Comparison of ENCODE assay signal across 24 cellular contexts in genomic region chr20:61639200-61639599, GRCh38.
DNase-seq lines count a peak whose midpoint lies in the region; ATAC-seq and TF ChIP-seq lines count a peak whose summit lies in the region.
"Had no signal": no experiment of that assay in that cellular context is flagged by ENCODE, and none has a peak within 500 bp of the region (broad histone marks: within the 10 kb centered on the region; RNA-seq: fewer than 3 reads in every experiment).

No MANE protein-coding gene starts in this region.

- TF ChIP-seq CTCF in AG09309 (IDR thresholded peaks at IDR 0.05; ENCODE audit: control insufficient read depth, insufficient read depth, low read depth, low read length, missing control alignments) (no peak), astrocyte of the spinal cord (IDR thresholded peaks at IDR 0.05; ENCODE audit: low read depth, low read length) (no peak), neural cell (IDR thresholded peaks at IDR 0.05; ENCODE audit: poor library complexity, severe bottlenecking) (peak; percentile 33), PC-9 (conservative IDR thresholded peaks at IDR 0.05) (no peak), dorsolateral prefrontal cortex (IDR thresholded peaks at IDR 0.05 in 54 of 56, conservative IDR thresholded peaks at IDR 0.05 in 2 of 56; ENCODE audit: low read depth in 1 of 56, partially characterized antibody in 56 of 56) (no peak)

- H3K9me3 ChIP-seq in neural cell (ENCODE audit: low read length) (no peaks in the 10 kb centered on the region), aorta (ENCODE audit: control insufficient read depth, low read length) (peaks cover 1% of the 10 kb centered on the region), PC-9 (ENCODE audit: insufficient read depth, low read depth) (no peaks in the 10 kb centered on the region)
- H3K9me3 ChIP-seq: mucosa of descending colon, neutrophil, SK-N-SH had no signal

- H3K36me3 ChIP-seq in neural cell (ENCODE audit: insufficient read depth, low read length) (no peaks in the 10 kb centered on the region), aorta (ENCODE audit: control insufficient read depth in 1 of 2, insufficient read depth in 2 of 2, low read length in 1 of 2) (no peaks in the 10 kb centered on the region), PC-9 (ENCODE audit: low read depth) (no peaks in the 10 kb centered on the region)
- H3K36me3 ChIP-seq: brain microvascular endothelial cell, left lung, neutrophil had no signal

- DNase-seq in AG09309 (ENCODE audit: low read depth): peak; percentile 8
- peak; percentile 30 for DNase-seq in HT1080 (ENCODE audit: low read depth)
- DNase-seq in astrocyte of the spinal cord (ENCODE audit: low read depth, low spot score): peak; percentile 17
- no peak for DNase-seq in aorta
- no peak for DNase-seq in inferior parietal cortex (ENCODE audit: extremely low spot score)
- no peak for DNase-seq in PC-9
- DNase-seq in dorsolateral prefrontal cortex: no peak
- DNase-seq: activated CD8-positive, alpha-beta T cell treated with anti-CD3 and anti-CD28 coated beads, Interleukin-2, amount 10 ng/mL, durations not matched to agents 7 days and 5 days; activated T-cell treated with anti-CD3 and anti-CD28 coated beads, Interleukin-2, amount 50 U/mL, for 48 hours; brain microvascular endothelial cell; cortex of kidney; DMS79 treated with DMSO at 0.1 percent for 48 hours; GOT3; left lung; MM.1S; mucosa of descending colon; NCI-H1694; NCI-H345; SK-N-SH; substantia nigra; T-helper 9 cell had no signal

- H3K79me2 ChIP-seq in neural cell (replicated peaks; ENCODE audit: insufficient read depth, low read length) (no peaks in the 10 kb centered on the region), PC-9 (ENCODE audit: low read depth) (no peaks in the 10 kb centered on the region)

- CTCF ChIA-PET in PC-9 (lab: Charles Lee): no interaction called here

- H3K27me3 ChIP-seq in neural cell (ENCODE audit: insufficient read depth, low read depth, low read length) (no peaks in the 10 kb centered on the region), aorta (ENCODE audit: control insufficient read depth in 1 of 2, insufficient read depth in 2 of 2, low read length in 1 of 2) (no peaks in the 10 kb centered on the region), PC-9 (ENCODE audit: insufficient read depth, low read depth) (peaks cover 97% of the 10 kb centered on the region), dorsolateral prefrontal cortex (peaks cover 0 to 2% (median 0%) of the 10 kb centered on the region in 45 donors)
- H3K27me3 ChIP-seq: brain microvascular endothelial cell, neutrophil had no signal

- H3F3A ChIP-seq in neural cell (ENCODE audit: insufficient read depth, low read length, poor library complexity, severe bottlenecking) (no peaks in the 10 kb centered on the region), PC-9 (ENCODE audit: insufficient read depth, low read depth) (no peaks in the 10 kb centered on the region)

- H3K9ac ChIP-seq in neural cell (ENCODE audit: low read length): no peak overlapping the region
- H3K9ac ChIP-seq: SK-N-SH had no signal

- no peak for TF ChIP-seq RAD21 in neural cell (conservative IDR thresholded peaks at IDR 0.05)

- intact Hi-C loops in aorta (cut with DNase I): no loop called here
- intact Hi-C loops in PC-9 (cut with micrococcal nuclease; ENCODE audit: unreplicated experiment): no loop called here
- intact Hi-C loops in dorsolateral prefrontal cortex (cut with DNase I): no loop called here

- ATAC-seq in aorta (ENCODE audit: low FRiP score): no peak
- ATAC-seq: activated CD4-positive, CD25-positive, alpha-beta regulatory T cell treated with anti-CD3 and anti-CD28 coated beads, Interleukin-2, amount 50 U/mL, for 24 hours; activated CD8-positive, alpha-beta T cell treated with anti-CD3 and anti-CD28 coated beads, Interleukin-2, amount 10 ng/mL, durations not matched to agents 7 days and 5 days; left lung; mucosa of descending colon had no signal

- H3K27ac ChIP-seq in neural cell (ENCODE audit: low read length) (peak overlapping the region; percentile 21), aorta (ENCODE audit: low read depth in 1 of 2, low read length in 2 of 2) (no peak overlapping the region), PC-9 (no peak overlapping the region), dorsolateral prefrontal cortex (peak overlapping the region in 9 of 59 donors; percentile 4 to 84 (median 58))
- H3K27ac ChIP-seq: brain microvascular endothelial cell, left lung, neutrophil had no signal

- H4K20me1 ChIP-seq in neural cell (ENCODE audit: insufficient read depth) (no peaks in the 10 kb centered on the region), PC-9 (ENCODE audit: insufficient read depth) (no peaks in the 10 kb centered on the region; the same call in 1 of the 2 replicates)

- H3K4me3 ChIP-seq in AG09309 (ENCODE audit: control insufficient read depth, low read depth, low read length) (no peak overlapping the region), astrocyte of the spinal cord (ENCODE audit: low read depth, low read length) (no peak overlapping the region), neural cell (ENCODE audit: low read length) (no peak overlapping the region), aorta (ENCODE audit: low read length in 2 of 2) (no peak overlapping the region), PC-9 (no peak overlapping the region), dorsolateral prefrontal cortex (no peak overlapping the region)
- H3K4me3 ChIP-seq: left lung, mucosa of descending colon had no signal

- H3K4me2 ChIP-seq in neural cell (ENCODE audit: low read length) (no peak overlapping the region), PC-9 (no peak overlapping the region)
- H3K4me2 ChIP-seq: SK-N-SH had no signal

- BruUV-seq in PC-9 (replicated peaks; lab: Mats Ljungman, UMichigan): no TSS peak

- in situ Hi-C loops in astrocyte of the spinal cord (cut with HindIII; ENCODE audit: low sequenced_read_pairs): no loop called here

- H2AFZ ChIP-seq in neural cell (ENCODE audit: low read depth, low read length): no peak overlapping the region
- H2AFZ ChIP-seq in PC-9: no peak overlapping the region

- H3K9me2 ChIP-seq in neural cell (ENCODE audit: insufficient read depth, low read length) (no peaks in the 10 kb centered on the region), PC-9 (ENCODE audit: insufficient read depth) (no peaks in the 10 kb centered on the region)
- H3K9me2 ChIP-seq: SK-N-SH had no signal

- H3K4me1 ChIP-seq in aorta (ENCODE audit: control insufficient read depth in 1 of 2, insufficient read depth in 2 of 2, low read length in 2 of 2) (no peaks in the 10 kb centered on the region), PC-9 (replicated peaks; ENCODE audit: insufficient read depth) (no peaks in the 10 kb centered on the region)
- H3K4me1 ChIP-seq: left lung had no signal

- TF ChIP-seq EP300 in neural cell (conservative IDR thresholded peaks at IDR 0.05; ENCODE audit: poor library complexity, severe bottlenecking): no peak

- 80 to 86% methylated on average over 4 of the region's 4 CpGs for WGBS in aorta, 2 donors

- POLR2A ChIA-PET in PC-9 (lab: Charles Lee; ENCODE audit: unreplicated experiment): no interaction called here

TF ChIP-seq in neural cell, 6 proteins besides CTCF, POLR2A, EP300 and RAD21:
- TF ChIP-seq TAF1 (IDR thresholded peaks at IDR 0.05; ENCODE audit: low read depth): no peak
- TF ChIP-seq SMC3 (conservative IDR thresholded peaks at IDR 0.05; ENCODE audit: poor library complexity): no peak
- no peak for TF ChIP-seq MXI1 (conservative IDR thresholded peaks at IDR 0.05; ENCODE audit: poor library complexity, severe bottlenecking)
- no peak for TF ChIP-seq EZH2 (IDR thresholded peaks at IDR 0.05; ENCODE audit: borderline replicate concordance, insufficient read depth, low read length, poor library complexity, severe bottlenecking)
- TF ChIP-seq REST (IDR thresholded peaks at IDR 0.05; ENCODE audit: borderline replicate concordance): no peak
- TF ChIP-seq POLR2AphosphoS5 (IDR thresholded peaks at IDR 0.05): no peak

Comparison
In these comparisons a context has a peak if more than half of its experiments do, and no peak if none do; other contexts are left out.
1. DNase-seq: peak in AG09309 (single experiment), HT1080 (single experiment) and astrocyte of the spinal cord (single experiment); none in aorta (0 of 2), inferior parietal cortex (single experiment), PC-9 (0 of 2) and dorsolateral prefrontal cortex (0 of 10).